Comparison of ENCODE assay signal across 8 cellular contexts in the genomic region with DNA sequence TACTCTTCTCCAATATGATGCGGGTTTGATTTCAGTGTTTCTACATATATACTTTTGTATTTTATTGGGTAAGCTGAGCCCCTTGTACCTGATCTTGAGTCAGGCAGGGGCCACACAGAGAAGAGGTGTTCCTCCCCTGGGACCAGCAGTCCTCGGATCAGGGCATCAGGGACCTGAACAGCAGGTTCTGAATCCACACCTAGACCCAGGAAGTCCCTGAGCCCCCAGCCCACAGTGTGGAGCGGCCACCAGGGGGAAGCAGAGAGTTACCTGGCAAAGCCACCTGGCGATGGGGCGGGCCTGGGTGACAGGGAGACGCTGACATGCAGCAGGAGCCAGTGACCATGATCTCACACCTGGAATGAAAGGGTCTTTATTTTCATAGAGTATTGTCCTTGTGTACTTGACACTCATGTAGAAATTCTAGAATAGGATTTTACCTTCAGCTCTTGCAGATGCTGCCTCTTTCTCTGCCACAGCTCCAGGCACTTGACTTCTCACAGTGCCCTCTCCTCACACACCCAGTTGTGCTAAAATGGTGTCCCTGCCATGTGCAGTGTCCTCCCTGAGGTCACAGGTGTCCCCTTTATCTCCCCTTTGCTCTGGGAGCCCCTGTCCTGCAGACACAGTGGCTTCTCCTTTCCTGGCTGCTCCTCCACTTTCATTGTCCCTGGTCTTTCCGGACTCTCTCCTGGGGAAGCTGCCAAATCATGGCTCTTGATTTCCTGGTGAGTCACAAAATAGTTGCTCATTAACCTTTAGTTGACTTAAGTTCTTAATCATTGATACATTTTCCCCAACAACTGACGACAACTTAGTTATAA. TPM values are rescaled to one million over a fixed set of nuclear protein-coding genes. Genes with fewer than 3 reads are reported as not detected.
A peak's percentile ranks its signal among the peaks of the same experiment; 100 is the strongest.
DNase-seq lines count a peak whose midpoint lies in the region; ATAC-seq, FAIRE-seq and TF ChIP-seq lines count a peak whose summit lies in the region.

No MANE protein-coding gene starts in this region.

- H3K4me1 Mint-ChIP-seq in activated naive CD4-positive, alpha-beta T cell treated with anti-CD3 and anti-CD28 coated beads, Interleukin-2, amount 10 ng/mL, durations not matched to agents 7 days and 5 days: no peaks in the 10 kb centered on the region

- no peak overlapping the region for H3K4me2 ChIP-seq in keratinocyte (ENCODE audit: control insufficient read depth, extremely low read depth, insufficient read depth, low read depth, low read length)

- FAIRE-seq in keratinocyte (lab: Jason Lieb, UNC): no peak

- no peak overlapping the region for H3K27ac Mint-ChIP-seq in activated naive CD4-positive, alpha-beta T cell treated with anti-CD3 and anti-CD28 coated beads, Interleukin-2, amount 10 ng/mL, durations not matched to agents 7 days and 5 days

- no peak overlapping the region for H3K27ac ChIP-seq in RWPE1
- H3K27ac ChIP-seq in keratinocyte (ENCODE audit: control insufficient read depth, insufficient read depth, low read length): no peak overlapping the region

- no peaks in the 10 kb centered on the region for H3K79me2 ChIP-seq in keratinocyte (ENCODE audit: control insufficient read depth, insufficient read depth, low read length)

- no peaks in the 10 kb centered on the region for H3K4me1 ChIP-seq in keratinocyte (ENCODE audit: control insufficient read depth, extremely low read depth, insufficient read depth, low read length)

- H3K27me3 Mint-ChIP-seq in activated naive CD4-positive, alpha-beta T cell treated with anti-CD3 and anti-CD28 coated beads, Interleukin-2, amount 10 ng/mL, durations not matched to agents 7 days and 5 days: peaks cover 20% of the 10 kb centered on the region

- H3K9me1 ChIP-seq in keratinocyte (ENCODE audit: control insufficient read depth, extremely low read depth, insufficient read depth, low read length): no peaks in the 10 kb centered on the region

- H3K9me3 ChIP-seq in keratinocyte (ENCODE audit: control insufficient read depth, low read depth, low read length): no peaks in the 10 kb centered on the region

- no peak overlapping the region for H3K4me3 Mint-ChIP-seq in activated naive CD4-positive, alpha-beta T cell treated with anti-CD3 and anti-CD28 coated beads, Interleukin-2, amount 10 ng/mL, durations not matched to agents 7 days and 5 days

- dilution Hi-C loops in keratinocyte (cut with MboI; ENCODE audit: extremely low pct_ligation_motif_present, low sequenced_read_pairs): no loop called here

- TF ChIP-seq CTCF in AG09309 (IDR thresholded peaks at IDR 0.05; ENCODE audit: control insufficient read depth, insufficient read depth, low read depth, low read length, missing control alignments) (peak; percentile 4), RWPE1 (conservative IDR thresholded peaks at IDR 0.05; ENCODE audit: low read depth) (peak; percentile 47), keratinocyte (optimal IDR thresholded peaks at IDR 0.05 in 1 of 3, IDR thresholded peaks at IDR 0.05 in 1 of 3, conservative IDR thresholded peaks at IDR 0.05 in 1 of 3; ENCODE audit: extremely low read depth in 1 of 3, insufficient read depth in 2 of 3, low read length in 3 of 3) (peak; percentile 50 to 92 (median 59))

- CTCF ChIA-PET in RWPE1 (lab: Yijun Ruan, JAX): interaction anchor here (0.6 to 1.1 kb wide), 2 partner anchors 112 to 117 kb away, joined by 3 read pairs; no protein-coding TSS in a partner anchor
- CTCF ChIA-PET in activated naive CD4-positive, alpha-beta T cell treated with anti-CD3 and anti-CD28 coated beads, Interleukin-2, amount 10 ng/mL, durations not matched to agents 7 days and 5 days (lab: Charles Lee): interaction anchor here (0.9 to 3.4 kb wide), 5 partner anchors 9 to 107 kb away, joined by 3 to 13 read pairs (median 4); no protein-coding TSS in a partner anchor

- POLR2A ChIA-PET in RWPE1 (lab: Yijun Ruan, JAX; ENCODE audit: low non-redundant PET): no interaction called here

- H3K9ac ChIP-seq in keratinocyte (ENCODE audit: control insufficient read depth, extremely low read depth, insufficient read depth, low read length): no peak overlapping the region

- no peaks in the 10 kb centered on the region for H3K36me3 ChIP-seq in keratinocyte (ENCODE audit: control insufficient read depth in 2 of 2, extremely low read depth in 1 of 2, insufficient read depth in 2 of 2, low read length in 2 of 2)

- no peaks in the 10 kb centered on the region for H3K9me3 Mint-ChIP-seq in activated naive CD4-positive, alpha-beta T cell treated with anti-CD3 and anti-CD28 coated beads, Interleukin-2, amount 10 ng/mL, durations not matched to agents 7 days and 5 days

- no peak overlapping the region for H3K4me3 ChIP-seq in AG09309 (ENCODE audit: control insufficient read depth, low read depth, low read length)
- no peak overlapping the region for H3K4me3 ChIP-seq in keratinocyte (ENCODE audit: control insufficient read depth in 2 of 3, extremely low read depth in 1 of 3, insufficient read depth in 2 of 3, low read depth in 1 of 3, low read length in 3 of 3)

- H3K36me3 Mint-ChIP-seq in activated naive CD4-positive, alpha-beta T cell treated with anti-CD3 and anti-CD28 coated beads, Interleukin-2, amount 10 ng/mL, durations not matched to agents 7 days and 5 days: no peaks in the 10 kb centered on the region

- DNase-seq in AG09309 (ENCODE audit: low read depth) (no peak), HCEC 1CT (peak; percentile 68), RWPE1 (ENCODE audit: low spot score) (peak; percentile 23), keratinocyte (ENCODE audit: low read depth, low spot score) (no peak), epidermal melanocyte (ENCODE audit: insufficient read length, low spot score) (no peak)
- DNase-seq in activated naive CD4-positive, alpha-beta T cell treated with anti-CD3 and anti-CD28 coated beads, Interleukin-2, amount 10 ng/mL, durations not matched to agents 7 days and 5 days: peak; percentile 67
- peak; percentile 43 for DNase-seq in stimulated activated CD8-positive, alpha-beta memory T cell treated with anti-CD3 and anti-CD28 coated beads, Interleukin-12 subunit alpha, Interleukin-12 subunit beta, amount 100 ng/mL, for 1 hour (ENCODE audit: low read depth)

- no peak for ATAC-seq in GM18858 (IDR thresholded peaks at IDR 0.05; ENCODE audit: unreplicated experiment)

- H4K20me1 ChIP-seq in keratinocyte (ENCODE audit: control insufficient read depth, extremely low read depth, insufficient read depth, low read length): no peaks in the 10 kb centered on the region

- H3K27me3 ChIP-seq in keratinocyte (ENCODE audit: control insufficient read depth, extremely low read depth, insufficient read depth, low read length): no peaks in the 10 kb centered on the region

- no peak overlapping the region for H2AFZ ChIP-seq in keratinocyte (ENCODE audit: control insufficient read depth, low read length)

RNA-seq across cellular contexts. Expression of a gene that starts 48.5 kb away (rescaled TPM):
- polyA plus RNA-seq in keratinocyte: not detected in 3 replicates
- polyA plus RNA-seq in keratinocyte (2011; ENCODE audit: low read depth): not detected
- not detected in 2 replicates for polyA plus RNA-seq in keratinocyte (2011; cell fraction: cytosol; rRNA removed)
- polyA plus RNA-seq in keratinocyte (2011; cell fraction: nucleus; rRNA removed): not detected in 2 replicates
- not detected in 2 replicates for polyA plus RNA-seq in keratinocyte (2012; ENCODE audit: low replicate concordance)
- not detected in 3 replicates for polyA minus RNA-seq in keratinocyte
- polyA minus RNA-seq in keratinocyte (2011; cell fraction: cytosol; rRNA and poly(A)+ RNA removed): not detected
- polyA minus RNA-seq in keratinocyte (2011; cell fraction: nucleus; rRNA and poly(A)+ RNA removed): not detected in 2 replicates

Comparison
In these comparisons a context has a peak if more than half of its experiments do, and no peak if none do; other contexts are left out.
1. DNase-seq: peak in HCEC 1CT (single experiment), RWPE1 (single experiment), activated naive CD4-positive, alpha-beta T cell treated with anti-CD3 and anti-CD28 coated beads, Interleukin-2, amount 10 ng/mL, durations not matched to agents 7 days and 5 days (single experiment) and stimulated activated CD8-positive, alpha-beta memory T cell treated with anti-CD3 and anti-CD28 coated beads, Interleukin-12 subunit alpha, Interleukin-12 subunit beta, amount 100 ng/mL, for 1 hour (single experiment); none in AG09309 (single experiment), keratinocyte (single experiment) and epidermal melanocyte (single experiment).
2. CTCF ChIP-seq: peak in every context shown above with its lines; median percentile 59 in keratinocyte; 47 in RWPE1; 4 in AG09309.